In the genomic region with DNA sequence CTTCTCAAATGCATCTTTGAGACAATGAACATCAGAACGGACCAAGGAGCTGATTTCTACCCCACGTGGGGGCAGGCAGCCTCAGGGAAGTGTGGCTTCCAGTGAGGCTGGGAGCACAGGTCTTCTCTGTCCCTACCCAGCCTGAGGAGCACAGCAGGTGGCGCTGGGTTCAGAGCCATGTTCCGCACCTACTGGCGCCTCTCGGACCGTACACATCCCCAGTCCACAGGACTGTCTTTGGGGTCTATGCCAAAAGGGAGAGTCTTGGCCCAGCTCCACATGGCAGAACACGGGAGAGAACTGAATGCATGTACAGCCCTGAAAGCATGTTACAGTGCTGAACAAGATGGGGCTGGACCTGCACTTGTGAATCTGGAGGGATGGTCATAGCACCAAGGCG, we compare ENCODE assay signal across 2 cellular contexts.
TF ChIP-seq lines count a peak whose summit lies in the region.

No MANE protein-coding gene starts in this region.

TF ChIP-seq in SK-N-SH, 30 proteins besides CTCF, POLR2A, EP300 and RAD21:
- TF ChIP-seq TAF1 (IDR thresholded peaks at IDR 0.05; ENCODE audit: borderline replicate concordance, low read depth, low read length) = no peak
- no peak for TF ChIP-seq RFX5 (IDR thresholded peaks at IDR 0.05; ENCODE audit: low read length)
- TF ChIP-seq, protein P1, sequence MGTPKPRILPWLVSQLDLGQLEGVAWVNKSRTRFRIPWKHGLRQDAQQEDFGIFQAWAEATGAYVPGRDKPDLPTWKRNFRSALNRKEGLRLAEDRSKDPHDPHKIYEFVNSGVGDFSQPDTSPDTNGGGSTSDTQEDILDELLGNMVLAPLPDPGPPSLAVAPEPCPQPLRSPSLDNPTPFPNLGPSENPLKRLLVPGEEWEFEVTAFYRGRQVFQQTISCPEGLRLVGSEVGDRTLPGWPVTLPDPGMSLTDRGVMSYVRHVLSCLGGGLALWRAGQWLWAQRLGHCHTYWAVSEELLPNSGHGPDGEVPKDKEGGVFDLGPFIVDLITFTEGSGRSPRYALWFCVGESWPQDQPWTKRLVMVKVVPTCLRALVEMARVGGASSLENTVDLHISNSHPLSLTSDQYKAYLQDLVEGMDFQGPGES (IDR thresholded peaks at IDR 0.05; ENCODE audit: low read depth, low read length) = no peak
- TF ChIP-seq FOSL2 (IDR thresholded peaks at IDR 0.05; ENCODE audit: borderline replicate concordance, low read depth) = no peak
- no peak for TF ChIP-seq SIN3A (IDR thresholded peaks at IDR 0.05; ENCODE audit: borderline replicate concordance, low read depth, low read length)
- no peak for TF ChIP-seq JUND (IDR thresholded peaks at IDR 0.05)
- TF ChIP-seq FOXJ3 (CRISPR knock-in tag; IDR thresholded peaks at IDR 0.05) = no peak
- no peak for TF ChIP-seq FOXM1 (IDR thresholded peaks at IDR 0.05; ENCODE audit: low read depth)
- TF ChIP-seq TCF12 (IDR thresholded peaks at IDR 0.05) = no peak
- no peak for TF ChIP-seq YY1 (IDR thresholded peaks at IDR 0.05; ENCODE audit: low read depth)
- no peak for TF ChIP-seq RXRA (IDR thresholded peaks at IDR 0.05; ENCODE audit: borderline replicate concordance, low read depth)
- TF ChIP-seq MXI1 (IDR thresholded peaks at IDR 0.05; ENCODE audit: low read depth, low read length) = no peak
- no peak for TF ChIP-seq TEAD4 (IDR thresholded peaks at IDR 0.05; ENCODE audit: borderline replicate concordance, insufficient read depth)
- TF ChIP-seq RCOR1 (IDR thresholded peaks at IDR 0.05; ENCODE audit: low read length) = no peak
- TF ChIP-seq, protein P2, sequence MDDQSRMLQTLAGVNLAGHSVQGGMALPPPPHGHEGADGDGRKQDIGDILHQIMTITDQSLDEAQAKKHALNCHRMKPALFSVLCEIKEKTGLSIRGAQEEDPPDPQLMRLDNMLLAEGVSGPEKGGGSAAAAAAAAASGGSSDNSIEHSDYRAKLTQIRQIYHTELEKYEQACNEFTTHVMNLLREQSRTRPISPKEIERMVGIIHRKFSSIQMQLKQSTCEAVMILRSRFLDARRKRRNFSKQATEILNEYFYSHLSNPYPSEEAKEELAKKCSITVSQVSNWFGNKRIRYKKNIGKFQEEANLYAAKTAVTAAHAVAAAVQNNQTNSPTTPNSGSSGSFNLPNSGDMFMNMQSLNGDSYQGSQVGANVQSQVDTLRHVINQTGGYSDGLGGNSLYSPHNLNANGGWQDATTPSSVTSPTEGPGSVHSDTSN (IDR thresholded peaks at IDR 0.05) = no peak

TF ChIP-seq in SK-N-SH treated with all-trans-retinoic acid at 6 μM for 48 hours, 23 proteins besides CTCF, POLR2A, EP300 and RAD21:
- TF ChIP-seq TOX (CRISPR knock-in tag; IDR thresholded peaks at IDR 0.05; ENCODE audit: borderline replicate concordance) = no peak
- TF ChIP-seq OSR1 (CRISPR knock-in tag; IDR thresholded peaks at IDR 0.05) = no peak
- TF ChIP-seq, protein P3, sequence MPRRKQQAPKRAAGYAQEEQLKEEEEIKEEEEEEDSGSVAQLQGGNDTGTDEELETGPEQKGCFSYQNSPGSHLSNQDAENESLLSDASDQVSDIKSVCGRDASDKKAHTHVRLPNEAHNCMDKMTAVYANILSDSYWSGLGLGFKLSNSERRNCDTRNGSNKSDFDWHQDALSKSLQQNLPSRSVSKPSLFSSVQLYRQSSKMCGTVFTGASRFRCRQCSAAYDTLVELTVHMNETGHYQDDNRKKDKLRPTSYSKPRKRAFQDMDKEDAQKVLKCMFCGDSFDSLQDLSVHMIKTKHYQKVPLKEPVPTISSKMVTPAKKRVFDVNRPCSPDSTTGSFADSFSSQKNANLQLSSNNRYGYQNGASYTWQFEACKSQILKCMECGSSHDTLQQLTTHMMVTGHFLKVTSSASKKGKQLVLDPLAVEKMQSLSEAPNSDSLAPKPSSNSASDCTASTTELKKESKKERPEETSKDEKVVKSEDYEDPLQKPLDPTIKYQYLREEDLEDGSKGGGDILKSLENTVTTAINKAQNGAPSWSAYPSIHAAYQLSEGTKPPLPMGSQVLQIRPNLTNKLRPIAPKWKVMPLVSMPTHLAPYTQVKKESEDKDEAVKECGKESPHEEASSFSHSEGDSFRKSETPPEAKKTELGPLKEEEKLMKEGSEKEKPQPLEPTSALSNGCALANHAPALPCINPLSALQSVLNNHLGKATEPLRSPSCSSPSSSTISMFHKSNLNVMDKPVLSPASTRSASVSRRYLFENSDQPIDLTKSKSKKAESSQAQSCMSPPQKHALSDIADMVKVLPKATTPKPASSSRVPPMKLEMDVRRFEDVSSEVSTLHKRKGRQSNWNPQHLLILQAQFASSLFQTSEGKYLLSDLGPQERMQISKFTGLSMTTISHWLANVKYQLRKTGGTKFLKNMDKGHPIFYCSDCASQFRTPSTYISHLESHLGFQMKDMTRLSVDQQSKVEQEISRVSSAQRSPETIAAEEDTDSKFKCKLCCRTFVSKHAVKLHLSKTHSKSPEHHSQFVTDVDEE (CRISPR knock-in tag; IDR thresholded peaks at IDR 0.05) = no peak
- no peak for TF ChIP-seq ZNF565 (CRISPR knock-in tag; conservative IDR thresholded peaks at IDR 0.05; ENCODE audit: low read depth)
- TF ChIP-seq RARB (CRISPR knock-in tag; IDR thresholded peaks at IDR 0.05) = no peak
- no peak for TF ChIP-seq ESRRG (CRISPR knock-in tag; IDR thresholded peaks at IDR 0.05)
- TF ChIP-seq ISL1 (CRISPR knock-in tag; IDR thresholded peaks at IDR 0.05) = no peak
- TF ChIP-seq, protein P4, sequence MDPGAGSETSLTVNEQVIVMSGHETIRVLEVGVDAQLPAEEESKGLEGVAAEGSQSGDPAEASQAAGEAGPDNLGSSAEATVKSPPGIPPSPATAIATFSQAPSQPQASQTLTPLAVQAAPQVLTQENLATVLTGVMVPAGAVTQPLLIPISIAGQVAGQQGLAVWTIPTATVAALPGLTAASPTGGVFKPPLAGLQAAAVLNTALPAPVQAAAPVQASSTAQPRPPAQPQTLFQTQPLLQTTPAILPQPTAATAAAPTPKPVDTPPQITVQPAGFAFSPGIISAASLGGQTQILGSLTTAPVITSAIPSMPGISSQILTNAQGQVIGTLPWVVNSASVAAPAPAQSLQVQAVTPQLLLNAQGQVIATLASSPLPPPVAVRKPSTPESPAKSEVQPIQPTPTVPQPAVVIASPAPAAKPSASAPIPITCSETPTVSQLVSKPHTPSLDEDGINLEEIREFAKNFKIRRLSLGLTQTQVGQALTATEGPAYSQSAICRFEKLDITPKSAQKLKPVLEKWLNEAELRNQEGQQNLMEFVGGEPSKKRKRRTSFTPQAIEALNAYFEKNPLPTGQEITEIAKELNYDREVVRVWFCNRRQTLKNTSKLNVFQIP (CRISPR knock-in tag; IDR thresholded peaks at IDR 0.05; ENCODE audit: borderline replicate concordance, low read depth) = no peak
- no peak for TF ChIP-seq GLIS3 (CRISPR knock-in tag; IDR thresholded peaks at IDR 0.05)
- TF ChIP-seq CSDC2 (CRISPR knock-in tag; IDR thresholded peaks at IDR 0.05) = no peak
- TF ChIP-seq ZNF70 (CRISPR knock-in tag; IDR thresholded peaks at IDR 0.05) = no peak
TF ChIP-seq in SK-N-SH treated with all-trans-retinoic acid at 6 μM for 48 hours: peak in this region for 0.
